Comparison of ENCODE assay signal across 21 cellular contexts in genomic region chr7:39647816-39648215, GRCh38.
"Had no signal": no experiment of that assay in that cellular context is flagged by ENCODE, and none has a peak within 500 bp of the region (broad histone marks: within the 10 kb centered on the region; RNA-seq: fewer than 3 reads in every experiment).

No MANE protein-coding gene starts in this region.

- H3K36me3 ChIP-seq: esophagus muscularis mucosa, ovary, upper lobe of right lung had no signal

- H3K27me3 ChIP-seq: esophagus muscularis mucosa, ovary, upper lobe of right lung had no signal

- H3K4me3 ChIP-seq: coronary artery, esophagus muscularis mucosa, ovary, psoas muscle, upper lobe of right lung had no signal

- H3K27me3 Mint-ChIP-seq: activated CD4-positive, alpha-beta T cell treated with anti-CD3 and anti-CD28 coated beads, Interleukin-2, amount 10 ng/mL, durations not matched to agents 7 days and 5 days; activated T-helper 17 cell treated with anti-CD3 and anti-CD28 coated beads, Interleukin-2, amount 50 U/mL, for 72 hours; memory B cell; natural killer cell treated with Interleukin-12 subunit alpha and Interleukin-12 subunit beta and Interleukin-15 and Interleukin-18, amount 100 ng/mL, for 72 hours had no signal

- FAIRE-seq: bronchial epithelial cell, frontal cortex, islet of Langerhans, TTC549 had no signal

- H3K9me3 Mint-ChIP-seq: activated T-helper 17 cell treated with anti-CD3 and anti-CD28 coated beads, Interleukin-2, amount 50 U/mL, for 72 hours; memory B cell; natural killer cell treated with Interleukin-12 subunit alpha and Interleukin-12 subunit beta and Interleukin-15 and Interleukin-18, amount 100 ng/mL, for 72 hours had no signal

- ATAC-seq: activated CD8-positive, alpha-beta T cell treated with anti-CD3 and anti-CD28 coated beads, Interleukin-2, amount 10 ng/mL, durations not matched to agents 7 days and 5 days; activated T-helper 17 cell treated with anti-CD3 and anti-CD28 coated beads, Interleukin-2, amount 50 U/mL, for 72 hours; natural killer cell treated with Interleukin-12 subunit alpha and Interleukin-12 subunit beta and Interleukin-15 and Interleukin-18, amount 100 ng/mL, for 72 hours; psoas muscle; right cardiac atrium; stimulated activated naive CD8-positive, alpha-beta T cell treated with anti-CD3 and anti-CD28 coated beads, Interleukin-15, Interleukin-2, amounts not matched to agents 100 U/mL and 50 U/mL, for 24 hours; upper lobe of right lung had no signal

- H3K27ac ChIP-seq: coronary artery, esophagus muscularis mucosa, ovary, psoas muscle, upper lobe of right lung, WERI-Rb-1 had no signal

- DNase-seq: activated CD4-positive, alpha-beta T cell treated with anti-CD3 and anti-CD28 coated beads, Interleukin-2, amount 10 ng/mL, durations not matched to agents 7 days and 5 days; activated CD4-positive, CD25-positive, alpha-beta regulatory T cell treated with anti-CD3 and anti-CD28 coated beads, Interleukin-2, amount 50 U/mL, for 72 hours; activated CD8-positive, alpha-beta T cell treated with anti-CD3 and anti-CD28 coated beads, Interleukin-2, amount 10 ng/mL, durations not matched to agents 7 days and 5 days; amygdala; hypothalamus; ovary; psoas muscle; right cardiac atrium; stimulated activated CD4-positive, alpha-beta T cell treated with anti-CD3 and anti-CD28 coated beads, Interleukin-4, amount 100 ng/mL, for 24 hours; stimulated activated naive CD8-positive, alpha-beta T cell treated with anti-CD3 and anti-CD28 coated beads, Interleukin-15, Interleukin-2, amounts not matched to agents 100 U/mL and 50 U/mL, for 24 hours; upper lobe of right lung; WERI-Rb-1 had no signal

- H3K27ac Mint-ChIP-seq: activated CD4-positive, alpha-beta T cell treated with anti-CD3 and anti-CD28 coated beads, Interleukin-2, amount 10 ng/mL, durations not matched to agents 7 days and 5 days; activated CD8-positive, alpha-beta T cell treated with anti-CD3 and anti-CD28 coated beads, Interleukin-2, amount 10 ng/mL, durations not matched to agents 7 days and 5 days; activated T-helper 17 cell treated with anti-CD3 and anti-CD28 coated beads, Interleukin-2, amount 50 U/mL, for 72 hours; memory B cell; natural killer cell treated with Interleukin-12 subunit alpha and Interleukin-12 subunit beta and Interleukin-15 and Interleukin-18, amount 100 ng/mL, for 72 hours had no signal

- H3K36me3 Mint-ChIP-seq: natural killer cell treated with Interleukin-12 subunit alpha and Interleukin-12 subunit beta and Interleukin-15 and Interleukin-18, amount 100 ng/mL, for 72 hours had no signal

- H3K9me3 ChIP-seq: esophagus muscularis mucosa, ovary, psoas muscle, upper lobe of right lung had no signal

- H3K4me3 Mint-ChIP-seq: activated CD4-positive, alpha-beta T cell treated with anti-CD3 and anti-CD28 coated beads, Interleukin-2, amount 10 ng/mL, durations not matched to agents 7 days and 5 days; activated CD8-positive, alpha-beta T cell treated with anti-CD3 and anti-CD28 coated beads, Interleukin-2, amount 10 ng/mL, durations not matched to agents 7 days and 5 days; activated T-helper 17 cell treated with anti-CD3 and anti-CD28 coated beads, Interleukin-2, amount 50 U/mL, for 72 hours; memory B cell; natural killer cell treated with Interleukin-12 subunit alpha and Interleukin-12 subunit beta and Interleukin-15 and Interleukin-18, amount 100 ng/mL, for 72 hours had no signal
